13 cellular contexts compared by ENCODE assay signal in the genomic region with DNA sequence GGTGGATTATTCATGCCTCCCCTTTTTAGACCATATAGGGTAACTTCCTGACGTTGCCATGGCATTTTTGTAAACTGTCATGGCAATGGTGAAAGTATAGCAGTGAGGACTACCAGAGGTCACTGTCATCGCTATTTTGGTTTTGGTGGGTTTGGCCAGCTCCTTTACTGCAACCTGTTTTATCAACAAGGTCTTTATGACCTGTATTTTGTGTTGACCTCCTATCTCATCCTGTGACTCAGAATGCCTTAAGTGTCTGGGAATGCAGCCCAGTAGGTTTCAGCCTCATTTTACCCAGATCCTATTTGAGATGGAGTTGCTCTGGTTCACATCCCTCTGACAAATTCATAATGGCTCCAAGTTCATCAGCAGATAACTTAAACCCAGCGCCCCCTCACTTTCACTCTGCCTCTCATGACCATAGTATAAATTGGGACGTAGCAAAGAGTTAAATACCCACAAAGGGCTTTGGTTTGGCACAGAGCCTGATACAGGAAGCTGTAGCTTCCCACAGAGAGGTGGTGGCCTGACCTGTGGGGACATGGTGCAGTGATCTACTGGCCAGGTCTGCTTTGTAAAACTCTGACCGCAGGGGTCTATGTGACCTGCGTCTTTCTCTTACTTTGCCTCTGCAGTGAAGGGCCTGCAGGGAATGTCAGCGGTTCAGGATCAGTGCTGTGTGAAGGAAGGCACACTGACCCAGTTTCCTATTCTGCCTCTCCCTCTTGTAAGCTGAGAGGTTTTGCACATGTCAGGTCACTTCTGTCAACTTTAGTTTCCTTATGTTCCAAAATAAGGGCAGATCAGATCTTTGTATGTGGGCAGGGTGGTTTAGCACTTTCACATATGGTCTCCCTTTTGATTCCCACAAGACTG.
DNase-seq lines count a peak whose midpoint lies in the region; ATAC-seq, FAIRE-seq and TF ChIP-seq lines count a peak whose summit lies in the region.
"Had no signal": no experiment of that assay in that cellular context is flagged by ENCODE, and none has a peak within 500 bp of the region (broad histone marks: within the 10 kb centered on the region; RNA-seq: fewer than 3 reads in every experiment).

No MANE protein-coding gene starts in this region.

- H3F3A ChIP-seq in neural progenitor cell (ENCODE audit: low read depth) = no peaks in the 10 kb centered on the region

- H3K79me2 ChIP-seq in astrocyte (ENCODE audit: insufficient read depth, low read length) (no peaks in the 10 kb centered on the region), neural progenitor cell (ENCODE audit: low read depth) (no peaks in the 10 kb centered on the region)

- H3K4me2 ChIP-seq in astrocyte (ENCODE audit: low read length) (peak overlapping the region; percentile 12), neural progenitor cell (no peak overlapping the region)

- ATAC-seq in HG03175 (IDR thresholded peaks at IDR 0.05; ENCODE audit: unreplicated experiment) (peak; percentile 75), GM21717 (IDR thresholded peaks at IDR 0.05; ENCODE audit: unreplicated experiment) (no peak)

- DNase-seq in NK-92 treated with Interleukin-12 subunit alpha and Interleukin-12 subunit beta, amount 100 ng/mL, for 24 hours (lab: John Stamatoyannopoulos, UW) = peak; percentile 13
- DNase-seq in NK-92 (lab: John Stamatoyannopoulos, UW; ENCODE audit: unreplicated experiment) = no peak
- peak; percentile 35 for DNase-seq in astrocyte (ENCODE audit: low read depth)
- DNase-seq in neural progenitor cell (ENCODE audit: low spot score) = no peak
- DNase-seq in stimulated activated CD8-positive, alpha-beta memory T cell treated with anti-CD3 and anti-CD28 coated beads, Interleukin-4, amount 100 ng/mL, for 48 hours = no peak
- DNase-seq in stimulated activated naive CD4-positive, alpha-beta T cell (lab: John Stamatoyannopoulos, UW) = no peak
- DNase-seq: DMS 273 treated with DMSO at 0.1 percent for 48 hours, NCI-H526 treated with DMSO at 0.1 percent for 48 hours, small intestine had no signal

- no peaks in the 10 kb centered on the region for H3K9me3 Mint-ChIP-seq in astrocyte (ENCODE audit: unreplicated experiment)
- peaks cover 4% of the 10 kb centered on the region for H3K9me3 Mint-ChIP-seq in neural progenitor cell

- H3K4me1 ChIP-seq in astrocyte (ENCODE audit: insufficient read depth, low read length) (peaks cover 3% of the 10 kb centered on the region), neural progenitor cell (peaks cover 13% of the 10 kb centered on the region)

- H3K27ac ChIP-seq in astrocyte (ENCODE audit: low read depth, low read length) = no peak overlapping the region
- H3K27ac ChIP-seq in neural progenitor cell = no peak overlapping the region
- H3K27ac ChIP-seq: 22Rv1 had no signal

- FAIRE-seq in astrocyte (lab: Jason Lieb, UNC) = no peak
- FAIRE-seq: endothelial cell of umbilical vein, small intestine had no signal

- H3K4me3 Mint-ChIP-seq in astrocyte (ENCODE audit: unreplicated experiment) = no peak overlapping the region
- no peak overlapping the region for H3K4me3 Mint-ChIP-seq in neural progenitor cell

- TF ChIP-seq CTCF in astrocyte (IDR thresholded peaks at IDR 0.05; ENCODE audit: insufficient read depth, low read depth, low read length) (no peak), neural progenitor cell (IDR thresholded peaks at IDR 0.05) (no peak)

- H3K27me3 Mint-ChIP-seq in astrocyte (ENCODE audit: low read depth, unreplicated experiment) (no peaks in the 10 kb centered on the region), neural progenitor cell (ENCODE audit: insufficient read depth, low read depth) (peaks cover 3% of the 10 kb centered on the region)

- H3K9ac ChIP-seq in astrocyte (ENCODE audit: low read length) = no peak overlapping the region
- H3K9ac ChIP-seq in neural progenitor cell = no peak overlapping the region

- H3K4me3 ChIP-seq in astrocyte (ENCODE audit: insufficient read depth, low read depth, low read length) (no peak overlapping the region), neural progenitor cell (no peak overlapping the region)

- H3K4me1 Mint-ChIP-seq in astrocyte (ENCODE audit: low read depth, unreplicated experiment) = peaks cover 26% of the 10 kb centered on the region
- peaks cover 22% of the 10 kb centered on the region for H3K4me1 Mint-ChIP-seq in neural progenitor cell

- no peaks in the 10 kb centered on the region for H3K36me3 ChIP-seq in astrocyte (ENCODE audit: insufficient read depth, low read length)
- H3K36me3 ChIP-seq in neural progenitor cell = no peaks in the 10 kb centered on the region

- H2AFZ ChIP-seq in astrocyte (ENCODE audit: low read depth, low read length) (no peak overlapping the region), neural progenitor cell (replicated peaks) (peak overlapping the region; percentile 31)

- H3K9me3 ChIP-seq in astrocyte (ENCODE audit: insufficient read depth, low read depth, low read length) = no peaks in the 10 kb centered on the region
- no peaks in the 10 kb centered on the region for H3K9me3 ChIP-seq in neural progenitor cell (ENCODE audit: low read depth)

- H4K20me1 ChIP-seq in astrocyte (ENCODE audit: insufficient read depth, low read length) (no peaks in the 10 kb centered on the region), neural progenitor cell (ENCODE audit: low read depth) (no peaks in the 10 kb centered on the region)

- H3K27ac Mint-ChIP-seq in astrocyte (ENCODE audit: unreplicated experiment) (peak overlapping the region; percentile 91), neural progenitor cell (no peak overlapping the region)

- H3K27me3 ChIP-seq in astrocyte (ENCODE audit: insufficient read depth, low read length) = peaks cover 2% of the 10 kb centered on the region
- no peaks in the 10 kb centered on the region for H3K27me3 ChIP-seq in neural progenitor cell

- H3K36me3 Mint-ChIP-seq in astrocyte (ENCODE audit: low read depth, unreplicated experiment) (no peaks in the 10 kb centered on the region), neural progenitor cell (no peaks in the 10 kb centered on the region)

Comparison
In these comparisons a context has a peak if more than half of its experiments do, and no peak if none do; other contexts are left out.
1. DNase-seq: peak in NK-92 treated with Interleukin-12 subunit alpha and Interleukin-12 subunit beta, amount 100 ng/mL, for 24 hours (single experiment) and astrocyte (single experiment); none in NK-92 (single experiment), neural progenitor cell (single experiment), stimulated activated CD8-positive, alpha-beta memory T cell treated with anti-CD3 and anti-CD28 coated beads, Interleukin-4, amount 100 ng/mL, for 48 hours (single experiment) and stimulated activated naive CD4-positive, alpha-beta T cell (0 of 6).